ENCODE assay signal across 14 cellular contexts in genomic region chr6:37987008-37987407, GRCh38.
DNase-seq lines count a peak whose midpoint lies in the region; ATAC-seq, FAIRE-seq and TF ChIP-seq lines count a peak whose summit lies in the region.
"Had no signal": no experiment of that assay in that cellular context is flagged by ENCODE, and none has a peak within 500 bp of the region (broad histone marks: within the 10 kb centered on the region; RNA-seq: fewer than 3 reads in every experiment).

No MANE protein-coding gene starts in this region.

- no peak for ATAC-seq in naive thymus-derived CD4-positive, alpha-beta T cell
- no peak for ATAC-seq in right lobe of liver
- no peak for ATAC-seq in HG03139 (IDR thresholded peaks at IDR 0.05; ENCODE audit: unreplicated experiment)
- ATAC-seq in CD8-positive, alpha-beta T cell = no peak
- ATAC-seq: effector memory CD8-positive, alpha-beta T cell; GM12878; stimulated activated memory B cell treated with anti-CD40 and anti-IgM and Interleukin-4, amounts not matched to agents 10 μg/mL and 1 μg/mL and 100 μg/mL, for 72 hours had no signal

- no peak for FAIRE-seq in GM19239 (lab: Jason Lieb, UNC)
- FAIRE-seq: GM12878 had no signal

- CTCF ChIA-PET in naive thymus-derived CD4-positive, alpha-beta T cell (lab: Charles Lee) = no interaction called here
- CTCF ChIA-PET in CD8-positive, alpha-beta T cell (lab: Charles Lee) = no interaction called here

- WGBS in right lobe of liver (ENCODE audit: insufficient coverage, low coverage, low lambda C conversion rate, missing lambda C conversion rate) = 84% methylated on average over 1 of the region's 1 CpG

- intact Hi-C loops in naive thymus-derived CD4-positive, alpha-beta T cell (cut with micrococcal nuclease) = no loop called here
- intact Hi-C loops in right lobe of liver (cut with DNase I) = no loop called here
- intact Hi-C loops in CD8-positive, alpha-beta T cell (cut with DNase I, micrococcal nuclease) = no loop called here

- H3K27me3 ChIP-seq in naive thymus-derived CD4-positive, alpha-beta T cell (ENCODE audit: control insufficient read depth in 2 of 2, insufficient read depth in 2 of 2, low read length in 2 of 2) = no peaks in the 10 kb centered on the region
- no peaks in the 10 kb centered on the region for H3K27me3 ChIP-seq in right lobe of liver
- H3K27me3 ChIP-seq in CD8-positive, alpha-beta T cell (ENCODE audit: insufficient read depth, low read length) = no peaks in the 10 kb centered on the region

- H3K4me3 ChIP-seq in naive thymus-derived CD4-positive, alpha-beta T cell (ENCODE audit: low read length) = no peak overlapping the region
- H3K4me3 ChIP-seq in right lobe of liver = no peak overlapping the region
- no peak overlapping the region for H3K4me3 ChIP-seq in CD8-positive, alpha-beta T cell (ENCODE audit: low read depth, low read length)
- H3K4me3 ChIP-seq: GM12878 had no signal

- DNase-seq in AG08396 (ENCODE audit: low spot score) = peak; percentile 28
- DNase-seq in HS-27A (ENCODE audit: low read depth) = peak; percentile 41
- peak; percentile 27 for DNase-seq in amniotic stem cell (lab: John Stamatoyannopoulos, UW)
- DNase-seq in naive thymus-derived CD4-positive, alpha-beta T cell = no peak
- DNase-seq in right lobe of liver = no peak
- DNase-seq in GM19239 (ENCODE audit: insufficient read length, low spot score) = no peak
- DNase-seq in CD8-positive, alpha-beta T cell = no peak
- DNase-seq: COR-L47; effector memory CD8-positive, alpha-beta T cell; NK-92 treated with Interleukin-12 subunit alpha and Interleukin-12 subunit beta, amount 100 ng/mL, for 24 hours had no signal

- H3K27ac Mint-ChIP-seq in naive thymus-derived CD4-positive, alpha-beta T cell = peak overlapping the region in 5 of 9 donors; percentile 6 to 26 (median 9)
- no peak overlapping the region for H3K27ac Mint-ChIP-seq in CD8-positive, alpha-beta T cell
- H3K27ac Mint-ChIP-seq: stimulated activated memory B cell treated with anti-CD40 and anti-IgM and Interleukin-4, amounts not matched to agents 10 μg/mL and 1 μg/mL and 100 μg/mL, for 72 hours; T-helper 1 cell treated with Interleukin-12 subunit alpha and Interleukin-12 subunit beta and Interleukin-4 antibody, amounts not matched to agents 30 μg/mL and 1 μg/mL, for 36 hours had no signal

- no peaks in the 10 kb centered on the region for H3K36me3 ChIP-seq in naive thymus-derived CD4-positive, alpha-beta T cell (ENCODE audit: control insufficient read depth in 2 of 3, insufficient read depth in 3 of 3, low read length in 3 of 3)
- H3K36me3 ChIP-seq in right lobe of liver = no peaks in the 10 kb centered on the region
- no peaks in the 10 kb centered on the region for H3K36me3 ChIP-seq in CD8-positive, alpha-beta T cell (ENCODE audit: insufficient read depth, low read length)

- peaks cover 0 to 2% (median 0%) of the 10 kb centered on the region in 11 donors for H3K9me3 Mint-ChIP-seq in naive thymus-derived CD4-positive, alpha-beta T cell
- H3K9me3 Mint-ChIP-seq in CD8-positive, alpha-beta T cell = no peaks in the 10 kb centered on the region
- H3K9me3 Mint-ChIP-seq: effector memory CD8-positive, alpha-beta T cell; stimulated activated memory B cell treated with anti-CD40 and anti-IgM and Interleukin-4, amounts not matched to agents 10 μg/mL and 1 μg/mL and 100 μg/mL, for 72 hours; T-helper 1 cell treated with Interleukin-12 subunit alpha and Interleukin-12 subunit beta and Interleukin-4 antibody, amounts not matched to agents 30 μg/mL and 1 μg/mL, for 36 hours had no signal

- peaks cover 0 to 3% (median 0%) of the 10 kb centered on the region in 5 donors for H3K36me3 Mint-ChIP-seq in naive thymus-derived CD4-positive, alpha-beta T cell
- no peaks in the 10 kb centered on the region for H3K36me3 Mint-ChIP-seq in CD8-positive, alpha-beta T cell
- H3K36me3 Mint-ChIP-seq: stimulated activated memory B cell treated with anti-CD40 and anti-IgM and Interleukin-4, amounts not matched to agents 10 μg/mL and 1 μg/mL and 100 μg/mL, for 72 hours had no signal

- no peak overlapping the region for H3K4me3 Mint-ChIP-seq in naive thymus-derived CD4-positive, alpha-beta T cell
- H3K4me3 Mint-ChIP-seq in CD8-positive, alpha-beta T cell = no peak overlapping the region
- H3K4me3 Mint-ChIP-seq: effector memory CD8-positive, alpha-beta T cell; stimulated activated memory B cell treated with anti-CD40 and anti-IgM and Interleukin-4, amounts not matched to agents 10 μg/mL and 1 μg/mL and 100 μg/mL, for 72 hours; T-helper 1 cell treated with Interleukin-12 subunit alpha and Interleukin-12 subunit beta and Interleukin-4 antibody, amounts not matched to agents 30 μg/mL and 1 μg/mL, for 36 hours had no signal

- no peaks in the 10 kb centered on the region for H3K27me3 Mint-ChIP-seq in naive thymus-derived CD4-positive, alpha-beta T cell
- no peaks in the 10 kb centered on the region for H3K27me3 Mint-ChIP-seq in CD8-positive, alpha-beta T cell (ENCODE audit: low read depth)
- H3K27me3 Mint-ChIP-seq: effector memory CD8-positive, alpha-beta T cell; stimulated activated memory B cell treated with anti-CD40 and anti-IgM and Interleukin-4, amounts not matched to agents 10 μg/mL and 1 μg/mL and 100 μg/mL, for 72 hours had no signal

- peaks cover 0 to 13% of the 10 kb centered on the region in 2 donors for H3K4me1 ChIP-seq in naive thymus-derived CD4-positive, alpha-beta T cell (ENCODE audit: control insufficient read depth in 2 of 2, insufficient read depth in 2 of 2, low read length in 2 of 2)
- H3K4me1 ChIP-seq in right lobe of liver = peaks cover 0 to 59% (median 19%) of the 10 kb centered on the region in 4 donors
- peaks cover 20% of the 10 kb centered on the region for H3K4me1 ChIP-seq in CD8-positive, alpha-beta T cell (ENCODE audit: insufficient read depth, low read length)

- H3K27ac ChIP-seq in naive thymus-derived CD4-positive, alpha-beta T cell (ENCODE audit: low read depth, low read length) = no peak overlapping the region
- H3K27ac ChIP-seq in right lobe of liver = no peak overlapping the region
- no peak overlapping the region for H3K27ac ChIP-seq in CD8-positive, alpha-beta T cell (ENCODE audit: low read depth, low read length)

- POLR2A ChIA-PET in naive thymus-derived CD4-positive, alpha-beta T cell (lab: Charles Lee) = no interaction called here
- POLR2A ChIA-PET in CD8-positive, alpha-beta T cell (lab: Charles Lee) = no interaction called here

- TF ChIP-seq CTCF in right lobe of liver (IDR thresholded peaks at IDR 0.05) = no peak
- TF ChIP-seq CTCF in CD8-positive, alpha-beta T cell (IDR thresholded peaks at IDR 0.05) = no peak

- peaks cover 24 to 78% (median 66%) of the 10 kb centered on the region in 7 donors for H3K4me1 Mint-ChIP-seq in naive thymus-derived CD4-positive, alpha-beta T cell
- H3K4me1 Mint-ChIP-seq in CD8-positive, alpha-beta T cell (ENCODE audit: low read depth) = peaks cover 71% of the 10 kb centered on the region

- no peaks in the 10 kb centered on the region for H3K9me3 ChIP-seq in naive thymus-derived CD4-positive, alpha-beta T cell (ENCODE audit: control insufficient read depth in 2 of 3, low read length in 3 of 3)
- no peaks in the 10 kb centered on the region for H3K9me3 ChIP-seq in right lobe of liver
- no peaks in the 10 kb centered on the region for H3K9me3 ChIP-seq in CD8-positive, alpha-beta T cell (ENCODE audit: low read length)

- TF ChIP-seq POLR2A in right lobe of liver (IDR thresholded peaks at IDR 0.05) = no peak

Comparison
In these comparisons a context has a peak if more than half of its experiments do, and no peak if none do; other contexts are left out.
1. DNase-seq: peak in AG08396 (single experiment), HS-27A (single experiment) and amniotic stem cell (single experiment); none in naive thymus-derived CD4-positive, alpha-beta T cell (0 of 9), right lobe of liver (0 of 3), GM19239 (single experiment) and CD8-positive, alpha-beta T cell (0 of 7).